1 cellular context compared by ENCODE assay signal in genomic region chr12:81284137-81284536, GRCh38.
TF ChIP-seq lines count a peak whose summit lies in the region.

No MANE protein-coding gene starts in this region.

TF ChIP-seq in H1, 55 proteins besides CTCF, POLR2A, EP300 and RAD21:
- 0 out of 4 replicates have a peak, but pooled peaks of 1 of the 2 experiments have one; percentile 29 for TF ChIP-seq HDAC2 (IDR thresholded peaks at IDR 0.05; ENCODE audit: borderline replicate concordance in 1 of 2, low read depth in 2 of 2, low read length in 2 of 2)
- peak; percentile 78; the same call in 1 of the 2 replicates for TF ChIP-seq KDM1A (IDR thresholded peaks at IDR 0.05; ENCODE audit: borderline replicate concordance, low read length)
- no peak for TF ChIP-seq EZH2 (IDR thresholded peaks at IDR 0.05; ENCODE audit: low read depth, low read length, severe bottlenecking)
- no peak for TF ChIP-seq TAF1 (IDR thresholded peaks at IDR 0.05; ENCODE audit: low read depth, low read length)
TF ChIP-seq in H1: peak in this region for 2.
